Comparison of ENCODE assay signal across 2 cellular contexts in genomic region chr20:35902545-35902941, GRCh38.
TF ChIP-seq lines count a peak whose summit lies in the region.

No MANE protein-coding gene starts in this region.

TF ChIP-seq in SK-N-SH, 30 proteins besides CTCF, POLR2A, EP300 and RAD21 (continued from another document):
- TF ChIP-seq, protein P1, sequence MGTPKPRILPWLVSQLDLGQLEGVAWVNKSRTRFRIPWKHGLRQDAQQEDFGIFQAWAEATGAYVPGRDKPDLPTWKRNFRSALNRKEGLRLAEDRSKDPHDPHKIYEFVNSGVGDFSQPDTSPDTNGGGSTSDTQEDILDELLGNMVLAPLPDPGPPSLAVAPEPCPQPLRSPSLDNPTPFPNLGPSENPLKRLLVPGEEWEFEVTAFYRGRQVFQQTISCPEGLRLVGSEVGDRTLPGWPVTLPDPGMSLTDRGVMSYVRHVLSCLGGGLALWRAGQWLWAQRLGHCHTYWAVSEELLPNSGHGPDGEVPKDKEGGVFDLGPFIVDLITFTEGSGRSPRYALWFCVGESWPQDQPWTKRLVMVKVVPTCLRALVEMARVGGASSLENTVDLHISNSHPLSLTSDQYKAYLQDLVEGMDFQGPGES (IDR thresholded peaks at IDR 0.05; ENCODE audit: low read depth, low read length), result no peak
- TF ChIP-seq MXI1 (IDR thresholded peaks at IDR 0.05; ENCODE audit: low read depth, low read length) (no peak), GATA2 (CRISPR knock-in tag; IDR thresholded peaks at IDR 0.05) (no peak), YY1 (IDR thresholded peaks at IDR 0.05; ENCODE audit: low read depth) (no peak), ELF1 (IDR thresholded peaks at IDR 0.05) (no peak), USF1 (IDR thresholded peaks at IDR 0.05; ENCODE audit: borderline replicate concordance, low read depth) (no peak), NRF1 (IDR thresholded peaks at IDR 0.05; ENCODE audit: low read depth, low read length) (no peak), RXRA (IDR thresholded peaks at IDR 0.05; ENCODE audit: borderline replicate concordance, low read depth) (no peak), TEAD4 (IDR thresholded peaks at IDR 0.05; ENCODE audit: borderline replicate concordance, insufficient read depth) (no peak), TAF1 (IDR thresholded peaks at IDR 0.05; ENCODE audit: borderline replicate concordance, low read depth, low read length) (no peak), SIN3A (IDR thresholded peaks at IDR 0.05; ENCODE audit: borderline replicate concordance, low read depth, low read length) (no peak), FOSL2 (IDR thresholded peaks at IDR 0.05; ENCODE audit: borderline replicate concordance, low read depth) (no peak), POLR2AphosphoS5 (IDR thresholded peaks at IDR 0.05; ENCODE audit: low read depth, low read length) (no peak), NFIC (IDR thresholded peaks at IDR 0.05; ENCODE audit: borderline replicate concordance) (no peak), RCOR1 (IDR thresholded peaks at IDR 0.05; ENCODE audit: low read length) (no peak)
- TF ChIP-seq, protein P2, sequence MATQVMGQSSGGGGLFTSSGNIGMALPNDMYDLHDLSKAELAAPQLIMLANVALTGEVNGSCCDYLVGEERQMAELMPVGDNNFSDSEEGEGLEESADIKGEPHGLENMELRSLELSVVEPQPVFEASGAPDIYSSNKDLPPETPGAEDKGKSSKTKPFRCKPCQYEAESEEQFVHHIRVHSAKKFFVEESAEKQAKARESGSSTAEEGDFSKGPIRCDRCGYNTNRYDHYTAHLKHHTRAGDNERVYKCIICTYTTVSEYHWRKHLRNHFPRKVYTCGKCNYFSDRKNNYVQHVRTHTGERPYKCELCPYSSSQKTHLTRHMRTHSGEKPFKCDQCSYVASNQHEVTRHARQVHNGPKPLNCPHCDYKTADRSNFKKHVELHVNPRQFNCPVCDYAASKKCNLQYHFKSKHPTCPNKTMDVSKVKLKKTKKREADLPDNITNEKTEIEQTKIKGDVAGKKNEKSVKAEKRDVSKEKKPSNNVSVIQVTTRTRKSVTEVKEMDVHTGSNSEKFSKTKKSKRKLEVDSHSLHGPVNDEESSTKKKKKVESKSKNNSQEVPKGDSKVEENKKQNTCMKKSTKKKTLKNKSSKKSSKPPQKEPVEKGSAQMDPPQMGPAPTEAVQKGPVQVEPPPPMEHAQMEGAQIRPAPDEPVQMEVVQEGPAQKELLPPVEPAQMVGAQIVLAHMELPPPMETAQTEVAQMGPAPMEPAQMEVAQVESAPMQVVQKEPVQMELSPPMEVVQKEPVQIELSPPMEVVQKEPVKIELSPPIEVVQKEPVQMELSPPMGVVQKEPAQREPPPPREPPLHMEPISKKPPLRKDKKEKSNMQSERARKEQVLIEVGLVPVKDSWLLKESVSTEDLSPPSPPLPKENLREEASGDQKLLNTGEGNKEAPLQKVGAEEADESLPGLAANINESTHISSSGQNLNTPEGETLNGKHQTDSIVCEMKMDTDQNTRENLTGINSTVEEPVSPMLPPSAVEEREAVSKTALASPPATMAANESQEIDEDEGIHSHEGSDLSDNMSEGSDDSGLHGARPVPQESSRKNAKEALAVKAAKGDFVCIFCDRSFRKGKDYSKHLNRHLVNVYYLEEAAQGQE (IDR thresholded peaks at IDR 0.05; ENCODE audit: low read depth, low read length), result no peak
- TF ChIP-seq, protein P3, sequence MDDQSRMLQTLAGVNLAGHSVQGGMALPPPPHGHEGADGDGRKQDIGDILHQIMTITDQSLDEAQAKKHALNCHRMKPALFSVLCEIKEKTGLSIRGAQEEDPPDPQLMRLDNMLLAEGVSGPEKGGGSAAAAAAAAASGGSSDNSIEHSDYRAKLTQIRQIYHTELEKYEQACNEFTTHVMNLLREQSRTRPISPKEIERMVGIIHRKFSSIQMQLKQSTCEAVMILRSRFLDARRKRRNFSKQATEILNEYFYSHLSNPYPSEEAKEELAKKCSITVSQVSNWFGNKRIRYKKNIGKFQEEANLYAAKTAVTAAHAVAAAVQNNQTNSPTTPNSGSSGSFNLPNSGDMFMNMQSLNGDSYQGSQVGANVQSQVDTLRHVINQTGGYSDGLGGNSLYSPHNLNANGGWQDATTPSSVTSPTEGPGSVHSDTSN (IDR thresholded peaks at IDR 0.05), result no peak

TF ChIP-seq in SK-N-SH treated with all-trans-retinoic acid at 6 μM for 48 hours, 23 proteins besides CTCF, POLR2A, EP300 and RAD21 (continued from another document):
- TF ChIP-seq TSHZ2 (CRISPR knock-in tag; IDR thresholded peaks at IDR 0.05), result no peak
- TF ChIP-seq ZNF8 (CRISPR knock-in tag; IDR thresholded peaks at IDR 0.05), result no peak
- no peak for TF ChIP-seq GLIS3 (CRISPR knock-in tag; IDR thresholded peaks at IDR 0.05)
TF ChIP-seq in SK-N-SH treated with all-trans-retinoic acid at 6 μM for 48 hours: peak in this region for 0.
